Comparison of ENCODE assay signal across 15 cellular contexts in the genomic region with DNA sequence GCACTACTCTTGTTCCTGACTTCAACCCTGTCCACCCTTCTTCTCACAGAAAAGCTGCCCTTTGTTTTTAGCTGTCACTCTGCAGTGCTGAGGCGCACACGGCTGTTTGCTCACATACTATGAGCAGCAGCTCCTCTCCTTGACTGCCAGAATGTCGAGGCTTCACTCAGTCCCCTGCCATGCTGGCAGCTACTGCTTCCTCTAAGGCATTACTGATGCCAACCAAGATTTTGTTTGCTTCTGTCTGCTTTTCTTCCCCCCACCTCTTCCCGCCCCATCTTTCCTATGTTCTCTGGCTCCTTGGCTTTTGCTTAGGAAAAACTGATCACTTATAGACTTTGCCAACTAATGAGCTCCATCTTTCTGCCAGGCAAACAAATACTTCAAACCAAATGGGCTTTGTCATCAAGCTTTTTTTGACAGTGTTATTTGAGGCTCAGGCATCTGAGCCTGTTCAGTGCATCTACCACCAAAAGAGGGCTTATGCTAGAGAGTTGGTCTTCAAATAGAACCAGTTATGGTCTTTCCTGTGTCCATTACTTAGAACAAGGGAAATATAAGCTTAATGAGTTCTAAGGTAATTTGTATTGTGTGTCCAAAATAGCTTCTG.
"Had no signal": no experiment of that assay in that cellular context is flagged by ENCODE, and none has a peak within 500 bp of the region (broad histone marks: within the 10 kb centered on the region; RNA-seq: fewer than 3 reads in every experiment).

No MANE protein-coding gene starts in this region.

- ATAC-seq: foreskin keratinocyte; mucosa of descending colon; natural killer cell; stimulated activated naive CD8-positive, alpha-beta T cell treated with anti-CD3 and anti-CD28 coated beads, Interleukin-15, amount 100 ng/mL, for 72 hours had no signal

- H3K9me3 ChIP-seq: mucosa of descending colon had no signal

- H3K4me3 ChIP-seq: mucosa of descending colon had no signal

- H3K27me3 ChIP-seq: foreskin keratinocyte had no signal

- DNase-seq: activated CD4-positive, alpha-beta T cell treated with anti-CD3 and anti-CD28 coated beads for 48 hours; activated naive CD4-positive, alpha-beta T cell treated with anti-CD3 and anti-CD28 coated beads, Interleukin-2, amount 10 ng/mL, durations not matched to agents 7 days and 5 days; activated T-cell treated with anti-CD3 and anti-CD28 coated beads for 4 hours; central memory CD4-positive, alpha-beta T cell; dermis blood vessel endothelial cell; endodermal cell; foreskin keratinocyte; head of caudate nucleus; mammary epithelial cell; mucosa of descending colon; natural killer cell; occipital lobe; stimulated activated CD4-positive, alpha-beta T cell treated with anti-CD3 and anti-CD28 coated beads, Interleukin-15, amount 100 ng/mL, for 24 hours; stimulated activated CD4-positive, alpha-beta T cell treated with anti-CD3 and anti-CD28 coated beads, Interleukin-4, amount 100 ng/mL, for 24 hours; stimulated activated naive CD8-positive, alpha-beta T cell treated with anti-CD3 and anti-CD28 coated beads, Interleukin-15, amount 100 ng/mL, for 72 hours had no signal

- H3K27ac ChIP-seq: foreskin keratinocyte had no signal
